15 cellular contexts compared by ENCODE assay signal in the genomic region with DNA sequence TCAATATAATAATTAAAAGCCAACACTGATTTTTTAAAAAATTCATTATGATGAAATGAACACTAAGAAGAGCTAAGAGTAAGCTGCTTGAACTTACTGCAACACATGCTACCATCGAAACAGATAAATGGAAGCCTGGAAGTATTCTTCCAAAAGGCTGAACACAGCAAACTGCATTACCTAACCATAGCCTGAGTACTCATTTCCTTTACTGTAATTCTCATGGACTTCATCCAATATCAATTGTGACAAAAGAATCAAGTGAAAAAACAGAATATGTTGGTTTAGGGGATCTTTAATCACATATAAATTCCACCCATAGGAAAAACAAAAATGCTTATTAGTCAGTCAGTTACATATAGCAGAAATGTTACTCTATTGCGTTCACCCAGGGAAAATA.
DNase-seq lines count a peak whose midpoint lies in the region; ATAC-seq, FAIRE-seq and TF ChIP-seq lines count a peak whose summit lies in the region.
"Had no signal": no experiment of that assay in that cellular context is flagged by ENCODE, and none has a peak within 500 bp of the region (broad histone marks: within the 10 kb centered on the region; RNA-seq: fewer than 3 reads in every experiment).

No MANE protein-coding gene starts in this region.

- H3K9me3 ChIP-seq in astrocyte (ENCODE audit: insufficient read depth, low read depth, low read length) (no peaks in the 10 kb centered on the region), endodermal cell (ENCODE audit: control insufficient read depth, low read length) (peaks cover 57% of the 10 kb centered on the region)

- H3K4me3 ChIP-seq in ACC112 (ENCODE audit: low read depth, low read length) (no peak overlapping the region; the same call in 1 of the 2 replicates), astrocyte (ENCODE audit: insufficient read depth, low read depth, low read length) (no peak overlapping the region), endodermal cell (ENCODE audit: low read length) (peak overlapping the region; percentile 19)
- H3K4me3 ChIP-seq: BLaER1 treated with 17β-estradiol and CSF1 and Interleukin-3, amounts not matched to agents 10 nM and 100 nM had no signal

- H2AFZ ChIP-seq in ACC112 (ENCODE audit: low read length, unreplicated experiment) (no peak overlapping the region), astrocyte (ENCODE audit: low read depth, low read length) (no peak overlapping the region)

- H3K4me2 ChIP-seq in astrocyte (ENCODE audit: low read length), result no peak overlapping the region
- H3K4me2 ChIP-seq: BLaER1 treated with 17β-estradiol and CSF1 and Interleukin-3, amounts not matched to agents 10 nM and 100 nM had no signal

- H4K20me1 ChIP-seq in astrocyte (ENCODE audit: insufficient read depth, low read length), result no peaks in the 10 kb centered on the region
- H4K20me1 ChIP-seq: BLaER1 treated with 17β-estradiol and CSF1 and Interleukin-3, amounts not matched to agents 10 nM and 100 nM had no signal

- H3K27me3 Mint-ChIP-seq in astrocyte (ENCODE audit: low read depth, unreplicated experiment) (no peaks in the 10 kb centered on the region), endodermal cell (ENCODE audit: insufficient read depth) (no peaks in the 10 kb centered on the region)
- H3K27me3 Mint-ChIP-seq: CD4-positive, CD25-positive, alpha-beta regulatory T cell had no signal

- WGBS in endodermal cell (ENCODE audit: insufficient coverage in 1 of 2, insufficient read length in 1 of 2), 2 experiments, result 100% methylated on average over 2 of the region's 2 CpGs; no CpG with 5 or more reads in 1 of the 2 experiments

- H3K27ac ChIP-seq in ACC112 (ENCODE audit: low read depth, low read length) (peak overlapping the region; percentile 14; the same call in 1 of the 2 replicates), astrocyte (ENCODE audit: low read depth, low read length) (no peak overlapping the region), endodermal cell (ENCODE audit: low read depth, low read length) (no peak overlapping the region), substantia nigra (ENCODE audit: low read depth, low read length, poor library complexity, severe bottlenecking) (no peak overlapping the region)
- H3K27ac ChIP-seq: BLaER1 treated with 17β-estradiol and CSF1 and Interleukin-3, amounts not matched to agents 10 nM and 100 nM had no signal

- H3K36me3 ChIP-seq in ACC112 (ENCODE audit: insufficient read depth, low read length), result peaks cover 63% of the 10 kb centered on the region
- H3K36me3 ChIP-seq in astrocyte (ENCODE audit: insufficient read depth, low read length), result peaks cover 31% of the 10 kb centered on the region
- H3K36me3 ChIP-seq in endodermal cell (ENCODE audit: control insufficient read depth, insufficient read depth, low read length), result peaks cover 92% of the 10 kb centered on the region

- DNase-seq in astrocyte (ENCODE audit: low read depth) (no peak), endodermal cell (no peak), iris pigment epithelial cell (ENCODE audit: low read depth) (peak; percentile 57), substantia nigra (lab: John Stamatoyannopoulos, UW) (no peak), left colon (no peak), posterior vena cava (ENCODE audit: low spot score) (no peak)
- DNase-seq in activated T-cell treated with anti-CD3 and anti-CD28 coated beads, Interleukin-2, amount 50 U/mL, for 48 hours, result no peak
- DNase-seq: 8988T; ACHN; CD4-positive, CD25-positive, alpha-beta regulatory T cell; DMS53 had no signal

- H3K36me3 Mint-ChIP-seq in astrocyte (ENCODE audit: low read depth, unreplicated experiment) (peaks cover 31% of the 10 kb centered on the region), endodermal cell (ENCODE audit: low read depth) (peaks cover 96% of the 10 kb centered on the region)

- H3K4me1 Mint-ChIP-seq in astrocyte (ENCODE audit: low read depth, unreplicated experiment), result no peaks in the 10 kb centered on the region
- H3K4me1 Mint-ChIP-seq in endodermal cell, result no peaks in the 10 kb centered on the region
- H3K4me1 Mint-ChIP-seq: CD4-positive, CD25-positive, alpha-beta regulatory T cell had no signal

- peak; percentile 60 for FAIRE-seq in astrocyte (lab: Jason Lieb, UNC)
- FAIRE-seq: H54 had no signal

- H3K79me2 ChIP-seq in ACC112 (ENCODE audit: control insufficient read depth, insufficient read depth, low read length, unreplicated experiment), result no peaks in the 10 kb centered on the region
- H3K79me2 ChIP-seq in astrocyte (ENCODE audit: insufficient read depth, low read length), result no peaks in the 10 kb centered on the region

- H3K27ac Mint-ChIP-seq in astrocyte (ENCODE audit: unreplicated experiment) (no peak overlapping the region), endodermal cell (no peak overlapping the region)
- H3K27ac Mint-ChIP-seq: CD4-positive, CD25-positive, alpha-beta regulatory T cell had no signal

- H3K9ac ChIP-seq in astrocyte (ENCODE audit: low read length) (no peak overlapping the region), endodermal cell (ENCODE audit: extremely low read depth, low read length, poor library complexity, severe bottlenecking) (no peak overlapping the region)
- H3K9ac ChIP-seq: BLaER1 treated with 17β-estradiol and CSF1 and Interleukin-3, amounts not matched to agents 10 nM and 100 nM had no signal

- no peaks in the 10 kb centered on the region for H3K9me3 Mint-ChIP-seq in astrocyte (ENCODE audit: unreplicated experiment)
- H3K9me3 Mint-ChIP-seq in endodermal cell, result peaks cover 31% of the 10 kb centered on the region

- intact Hi-C loops in left colon (cut with DNase I, micrococcal nuclease) (no loop called here), posterior vena cava (cut with DNase I) (no loop called here)

- H3K4me3 Mint-ChIP-seq in astrocyte (ENCODE audit: unreplicated experiment) (no peak overlapping the region), endodermal cell (no peak overlapping the region)
- H3K4me3 Mint-ChIP-seq: CD4-positive, CD25-positive, alpha-beta regulatory T cell had no signal

- H3K4me1 ChIP-seq in ACC112 (ENCODE audit: control insufficient read depth, insufficient read depth, low read length, unreplicated experiment) (peaks cover 29% of the 10 kb centered on the region), astrocyte (ENCODE audit: insufficient read depth, low read length) (no peaks in the 10 kb centered on the region), endodermal cell (ENCODE audit: control insufficient read depth, insufficient read depth, low read length) (no peaks in the 10 kb centered on the region)
- H3K4me1 ChIP-seq: BLaER1 treated with 17β-estradiol and CSF1 and Interleukin-3, amounts not matched to agents 10 nM and 100 nM had no signal

- ATAC-seq in left colon, result no peak
- ATAC-seq: HCT116 had no signal

- no peak for TF ChIP-seq CTCF in astrocyte (IDR thresholded peaks at IDR 0.05; ENCODE audit: insufficient read depth, low read depth, low read length)
- no peak for TF ChIP-seq CTCF in endodermal cell (conservative IDR thresholded peaks at IDR 0.05)

- H3K27me3 ChIP-seq in ACC112 (ENCODE audit: insufficient read depth, low read length) (no peaks in the 10 kb centered on the region), astrocyte (ENCODE audit: insufficient read depth, low read length) (no peaks in the 10 kb centered on the region), endodermal cell (ENCODE audit: control insufficient read depth, insufficient read depth, low read length, poor library complexity, severe bottlenecking) (no peaks in the 10 kb centered on the region)
- H3K27me3 ChIP-seq: BLaER1 treated with 17β-estradiol and CSF1 and Interleukin-3, amounts not matched to agents 10 nM and 100 nM had no signal
